ENCODE assay signal across 1 cellular context in genomic region chr16:72094266-72094610, GRCh38.
TF ChIP-seq lines count a peak whose summit lies in the region.

No MANE protein-coding gene starts in this region.

TF ChIP-seq in HEK293T, 16 proteins besides CTCF, POLR2A, EP300 and RAD21:
- TF ChIP-seq ARNT (IDR thresholded peaks at IDR 0.05) (no peak), FOXM1 (IDR thresholded peaks at IDR 0.05; ENCODE audit: borderline replicate concordance) (no peak), FOXK2 (IDR thresholded peaks at IDR 0.05) (no peak), BHLHE40 (IDR thresholded peaks at IDR 0.05; ENCODE audit: borderline replicate concordance) (no peak), HDGF (IDR thresholded peaks at IDR 0.05; ENCODE audit: borderline replicate concordance) (no peak), L3MBTL2 (conservative IDR thresholded peaks at IDR 0.05) (no peak), CTBP1 (IDR thresholded peaks at IDR 0.05; ENCODE audit: borderline replicate concordance) (no peak), ELF4 (IDR thresholded peaks at IDR 0.05) (no peak), LEF1 (IDR thresholded peaks at IDR 0.05; ENCODE audit: borderline replicate concordance) (no peak), SP1 (IDR thresholded peaks at IDR 0.05) (no peak), NFRKB (IDR thresholded peaks at IDR 0.05) (no peak), FOXA1 (IDR thresholded peaks at IDR 0.05) (no peak), TARDBP (IDR thresholded peaks at IDR 0.05) (no peak), ZNF384 (IDR thresholded peaks at IDR 0.05) (no peak), SUZ12 (IDR thresholded peaks at IDR 0.05) (no peak), PKNOX1 (IDR thresholded peaks at IDR 0.05) (no peak)
